In the genomic region with DNA sequence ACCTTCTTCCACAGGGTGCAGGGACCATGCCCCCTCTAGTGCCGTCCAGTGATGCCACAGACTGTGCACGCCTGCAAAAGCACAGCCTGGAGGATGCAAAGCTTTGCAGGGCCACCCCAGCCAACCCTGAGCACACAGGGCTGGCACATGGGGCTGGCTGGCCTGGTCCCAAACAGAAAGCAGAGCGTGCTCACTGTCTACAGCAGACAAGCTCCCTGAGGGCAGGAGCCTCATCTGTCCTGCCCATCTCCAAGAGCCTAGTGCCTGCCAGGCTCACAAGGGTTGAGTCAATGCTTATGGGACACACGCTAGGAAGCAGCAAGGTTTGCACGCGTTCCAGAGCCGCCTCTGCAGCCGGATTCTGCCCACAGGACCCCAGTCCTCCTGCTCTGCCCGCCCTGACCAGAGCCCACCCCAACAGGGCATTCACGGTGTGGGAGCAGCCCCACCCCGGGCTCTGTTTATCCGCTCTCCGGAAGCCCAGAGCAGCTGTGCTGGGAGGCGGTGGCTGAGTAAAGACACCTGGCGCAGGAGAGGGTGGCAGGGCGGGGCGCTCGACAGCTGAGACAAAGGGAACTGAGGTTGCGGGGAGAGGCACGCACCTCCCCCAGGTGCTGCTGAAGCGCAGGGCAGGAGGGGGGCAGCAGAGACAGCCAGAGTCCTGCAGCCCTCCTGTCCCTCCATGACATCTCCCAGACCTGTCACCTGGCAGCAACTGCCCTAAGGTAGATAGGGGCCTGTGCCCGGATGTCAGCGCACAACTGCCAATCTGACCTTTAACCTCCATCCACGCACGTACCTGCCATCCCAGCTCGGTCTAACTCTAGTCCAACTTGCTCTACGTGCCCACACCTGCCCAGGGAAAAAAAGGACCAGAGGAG, we compare ENCODE assay signal across 8 cellular contexts. TPM values are rescaled to one million over a fixed set of nuclear protein-coding genes. Genes with fewer than 3 reads are reported as not detected.
A peak's percentile ranks its signal among the peaks of the same experiment; 100 is the strongest.
DNase-seq lines count a peak whose midpoint lies in the region; ATAC-seq lines count a peak whose summit lies in the region.

No MANE protein-coding gene starts in this region.

- H3K4me1 Mint-ChIP-seq in activated T-helper 2 cell treated with anti-CD3 and anti-CD28 coated beads, Interferon-gamma antibody, Interleukin-2, Interleukin-4, amounts not matched to agents 10 μg/mL and 5 μg/mL and 100 μg/mL, durations not matched to agents 14 hours and 24 hours and 36 hours (ENCODE audit: low read depth), result peaks cover 19% of the 10 kb centered on the region
- peaks cover 28 to 38% (median 34%) of the 10 kb centered on the region in 3 donors for H3K4me1 Mint-ChIP-seq in naive B cell

- ATAC-seq in naive B cell (ENCODE audit: low read depth in 2 of 2), result peak; percentile 25 to 30
- no peak for ATAC-seq in sciatic nerve
- no peak for ATAC-seq in HG02588 (IDR thresholded peaks at IDR 0.05; ENCODE audit: unreplicated experiment)
- ATAC-seq in HG03196 (IDR thresholded peaks at IDR 0.05; ENCODE audit: unreplicated experiment), result no peak
- no peak for ATAC-seq in HG03097 (IDR thresholded peaks at IDR 0.05; ENCODE audit: low FRiP score, unreplicated experiment)

- peak overlapping the region; percentile 68 for H3K4me3 Mint-ChIP-seq in activated T-helper 2 cell treated with anti-CD3 and anti-CD28 coated beads, Interferon-gamma antibody, Interleukin-2, Interleukin-4, amounts not matched to agents 10 μg/mL and 5 μg/mL and 100 μg/mL, durations not matched to agents 14 hours and 24 hours and 36 hours (ENCODE audit: low read depth)
- peak overlapping the region; percentile 81 to 92 (median 88) for H3K4me3 Mint-ChIP-seq in naive B cell

- DNase-seq in DMS153 treated with DMSO at 0.1 percent for 48 hours (lab: John Stamatoyannopoulos, UW; ENCODE audit: unreplicated experiment) (peak; percentile 79), NCI-H146 treated with DMSO at 0.1 percent for 48 hours (lab: John Stamatoyannopoulos, UW; ENCODE audit: unreplicated experiment) (peak; percentile 85), naive B cell (peak; percentile 19), sciatic nerve (ENCODE audit: low spot score) (no peak)
- DNase-seq in activated T-helper 2 cell treated with anti-CD3 and anti-CD28 coated beads, Interferon-gamma antibody, Interleukin-2, Interleukin-4, amounts not matched to agents 10 μg/mL and 5 μg/mL and 100 μg/mL, durations not matched to agents 14 hours and 24 hours and 36 hours (ENCODE audit: low spot score), result no peak

- peaks cover 31% of the 10 kb centered on the region for H3K27me3 Mint-ChIP-seq in activated T-helper 2 cell treated with anti-CD3 and anti-CD28 coated beads, Interferon-gamma antibody, Interleukin-2, Interleukin-4, amounts not matched to agents 10 μg/mL and 5 μg/mL and 100 μg/mL, durations not matched to agents 14 hours and 24 hours and 36 hours (ENCODE audit: low read depth)
- peaks cover 25 to 62% (median 49%) of the 10 kb centered on the region in 3 donors for H3K27me3 Mint-ChIP-seq in naive B cell

- intact Hi-C loops in activated T-helper 2 cell treated with anti-CD3 and anti-CD28 coated beads, Interferon-gamma antibody, Interleukin-2, Interleukin-4, amounts not matched to agents 10 μg/mL and 5 μg/mL and 100 μg/mL, durations not matched to agents 14 hours and 24 hours and 36 hours (cut with micrococcal nuclease), result no loop called here
- intact Hi-C loops in sciatic nerve (cut with DNase I), result no loop called here

- H3K9me3 Mint-ChIP-seq in activated T-helper 2 cell treated with anti-CD3 and anti-CD28 coated beads, Interferon-gamma antibody, Interleukin-2, Interleukin-4, amounts not matched to agents 10 μg/mL and 5 μg/mL and 100 μg/mL, durations not matched to agents 14 hours and 24 hours and 36 hours, result no peaks in the 10 kb centered on the region
- peaks cover 0 to 3% (median 0%) of the 10 kb centered on the region in 7 donors for H3K9me3 Mint-ChIP-seq in naive B cell

- no peak overlapping the region for H3K27ac Mint-ChIP-seq in activated T-helper 2 cell treated with anti-CD3 and anti-CD28 coated beads, Interferon-gamma antibody, Interleukin-2, Interleukin-4, amounts not matched to agents 10 μg/mL and 5 μg/mL and 100 μg/mL, durations not matched to agents 14 hours and 24 hours and 36 hours
- H3K27ac Mint-ChIP-seq in naive B cell, result peak overlapping the region in 5 of 6 donors; percentile 34 to 95 (median 85)

- H3K36me3 Mint-ChIP-seq in activated T-helper 2 cell treated with anti-CD3 and anti-CD28 coated beads, Interferon-gamma antibody, Interleukin-2, Interleukin-4, amounts not matched to agents 10 μg/mL and 5 μg/mL and 100 μg/mL, durations not matched to agents 14 hours and 24 hours and 36 hours (ENCODE audit: low read depth), result no peaks in the 10 kb centered on the region
- peaks cover 0 to 8% of the 10 kb centered on the region in 2 donors for H3K36me3 Mint-ChIP-seq in naive B cell

RNA-seq across cellular contexts. Expression of a gene that starts 4.3 kb away (rescaled TPM):
- total RNA-seq in activated T-helper 2 cell treated with anti-CD3 and anti-CD28 coated beads, Interferon-gamma antibody, Interleukin-2, Interleukin-4, amounts not matched to agents 10 μg/mL and 5 μg/mL and 100 μg/mL, durations not matched to agents 14 hours and 24 hours and 36 hours, result 0.30 and 0.41 TPM in 2 replicates
- under 1 TPM in 3 of 6 donors, not detected in 3; 0.17 to 0.29 (median 0.29) TPM for polyA plus RNA-seq in naive B cell (ENCODE audit: low read depth in 6 of 6)
- total RNA-seq in sciatic nerve, result 3.2 TPM

RNA-seq across cellular contexts. Expression of a gene that starts 17.0 kb away (rescaled TPM):
- total RNA-seq in activated T-helper 2 cell treated with anti-CD3 and anti-CD28 coated beads, Interferon-gamma antibody, Interleukin-2, Interleukin-4, amounts not matched to agents 10 μg/mL and 5 μg/mL and 100 μg/mL, durations not matched to agents 14 hours and 24 hours and 36 hours, result 9.8 TPM in 2 replicates
- polyA plus RNA-seq in naive B cell (ENCODE audit: low read depth in 6 of 6), result 1 to 10 TPM in 4 of 6 donors, under 1 TPM in 2; 0.29 to 2.8 (median 1.3) TPM
- total RNA-seq in sciatic nerve, result 26.6 TPM

RNA-seq across cellular contexts. Expression of a gene that starts 50.5 kb away (rescaled TPM):
- total RNA-seq in activated T-helper 2 cell treated with anti-CD3 and anti-CD28 coated beads, Interferon-gamma antibody, Interleukin-2, Interleukin-4, amounts not matched to agents 10 μg/mL and 5 μg/mL and 100 μg/mL, durations not matched to agents 14 hours and 24 hours and 36 hours, result 5.0 and 6.4 TPM in 2 replicates
- 10 to 100 TPM in 2 of 6 donors, 1 to 10 TPM in 4; 7.6 to 14.3 (median 9.6) TPM for polyA plus RNA-seq in naive B cell (ENCODE audit: low read depth in 6 of 6)
- 0.67 TPM for total RNA-seq in sciatic nerve

RNA-seq across cellular contexts. Expression of a gene that starts 54.4 kb away (rescaled TPM):
- 59.5 and 59.6 TPM in 2 replicates for total RNA-seq in activated T-helper 2 cell treated with anti-CD3 and anti-CD28 coated beads, Interferon-gamma antibody, Interleukin-2, Interleukin-4, amounts not matched to agents 10 μg/mL and 5 μg/mL and 100 μg/mL, durations not matched to agents 14 hours and 24 hours and 36 hours
- polyA plus RNA-seq in naive B cell (ENCODE audit: low read depth in 6 of 6), result 10 to 100 TPM; 18.4 to 32.4 (median 23.4) TPM
- total RNA-seq in sciatic nerve, result 32.8 TPM

Comparison
In these comparisons a context has a peak if more than half of its experiments do, and no peak if none do; other contexts are left out.
1. DNase-seq: peak in DMS153 treated with DMSO at 0.1 percent for 48 hours (single experiment), NCI-H146 treated with DMSO at 0.1 percent for 48 hours (single experiment) and naive B cell (single experiment); none in activated T-helper 2 cell treated with anti-CD3 and anti-CD28 coated beads, Interferon-gamma antibody, Interleukin-2, Interleukin-4, amounts not matched to agents 10 μg/mL and 5 μg/mL and 100 μg/mL, durations not matched to agents 14 hours and 24 hours and 36 hours (single experiment) and sciatic nerve (single experiment).
2. ATAC-seq: peak in naive B cell (2 of 2); none in sciatic nerve (single experiment), HG02588 (single experiment), HG03196 (single experiment) and HG03097 (single experiment).